ENCODE assay signal across 1 cellular context in genomic region chr11:2518983-2519340, GRCh38.
TF ChIP-seq lines count a peak whose summit lies in the region.

No MANE protein-coding gene starts in this region.

TF ChIP-seq in SK-N-SH, 30 proteins besides CTCF, POLR2A, EP300 and RAD21 (continued from another document):
- TF ChIP-seq MXI1 (IDR thresholded peaks at IDR 0.05; ENCODE audit: low read depth, low read length) = no peak
